ENCODE assay signal across 8 cellular contexts in genomic region chrX:2692221-2693122, GRCh38. TPM values are rescaled to one million over a fixed set of nuclear protein-coding genes. Genes with fewer than 3 reads are reported as not detected.
DNase-seq lines count a peak whose midpoint lies in the region; ATAC-seq and TF ChIP-seq lines count a peak whose summit lies in the region.

No MANE protein-coding gene starts in this region.

- H3K27me3 ChIP-seq in suprapubic skin, result no peaks in the 10 kb centered on the region

- peaks cover 49% of the 10 kb centered on the region for H3K4me1 Mint-ChIP-seq in activated T-cell treated with anti-CD3 and anti-CD28 coated beads, Interleukin-2, amount 50 U/mL, for 4 hours (ENCODE audit: low read depth)

- no peak for TF ChIP-seq EP300 in suprapubic skin (IDR thresholded peaks at IDR 0.05)

- peaks cover 57% of the 10 kb centered on the region for H3K4me1 ChIP-seq in suprapubic skin

- no peaks in the 10 kb centered on the region for H3K27me3 Mint-ChIP-seq in activated T-cell treated with anti-CD3 and anti-CD28 coated beads, Interleukin-2, amount 50 U/mL, for 4 hours (ENCODE audit: low read depth)

- no peak for DNase-seq in activated T-cell treated with anti-CD3 and anti-CD28 coated beads, Interleukin-2, amount 50 U/mL, for 4 hours
- no peak for DNase-seq in activated T-cell treated with anti-CD3 and anti-CD28 coated beads, Interleukin-2, amount 50 U/mL, for 1 hour
- DNase-seq in astrocyte of the hippocampus (ENCODE audit: low read depth, low spot score) (peak; percentile 60), islet precursor cell (peak; percentile 72), suprapubic skin (ENCODE audit: low spot score in 2 of 2) (peak in 1 of 2 donors; percentile 86), NOMO-1 treated with DMSO at 0.1 percent for 48 hours (lab: John Stamatoyannopoulos, UW; ENCODE audit: unreplicated experiment) (no peak), NCI-H1694 (lab: John Stamatoyannopoulos, UW) (no peak)

- ATAC-seq in activated T-cell treated with anti-CD3 and anti-CD28 coated beads, Interleukin-2, amount 50 U/mL, for 4 hours, result no peak
- no peak for ATAC-seq in HG03354 (IDR thresholded peaks at IDR 0.05; ENCODE audit: poor library complexity, severe bottlenecking, unreplicated experiment)

- no peaks in the 10 kb centered on the region for H3K9me3 ChIP-seq in suprapubic skin

- no peak for TF ChIP-seq CTCF in suprapubic skin (IDR thresholded peaks at IDR 0.05)

- peak overlapping the region; percentile 94 for H3K4me3 ChIP-seq in suprapubic skin

- TF ChIP-seq POLR2A in suprapubic skin (IDR thresholded peaks at IDR 0.05), result no peak

- peak overlapping the region; percentile 95 for H3K27ac ChIP-seq in suprapubic skin

- H3K4me3 Mint-ChIP-seq in activated T-cell treated with anti-CD3 and anti-CD28 coated beads, Interleukin-2, amount 50 U/mL, for 4 hours, result peak overlapping the region; percentile 98

- 12% methylated on average over 25 of the region's 25 CpGs for WGBS in suprapubic skin

- no peaks in the 10 kb centered on the region for H3K36me3 ChIP-seq in suprapubic skin

- no peaks in the 10 kb centered on the region for H3K9me3 Mint-ChIP-seq in activated T-cell treated with anti-CD3 and anti-CD28 coated beads, Interleukin-2, amount 50 U/mL, for 4 hours

- peaks cover 14% of the 10 kb centered on the region for H3K36me3 Mint-ChIP-seq in activated T-cell treated with anti-CD3 and anti-CD28 coated beads, Interleukin-2, amount 50 U/mL, for 4 hours (ENCODE audit: insufficient read depth)

RNA-seq across cellular contexts. Expression of gene CD99, which starts 1.4 kb away (rescaled TPM):
- total RNA-seq in activated T-cell treated with anti-CD3 and anti-CD28 coated beads, Interleukin-2, amount 50 U/mL, for 4 hours, result 100 to 1,000 TPM; 138 to 219 (median 164) TPM
- 100 to 1,000 TPM; 162 to 192 (median 179) TPM for total RNA-seq in suprapubic skin

RNA-seq across cellular contexts. Expression of gene XG, which starts 59.4 kb away (rescaled TPM):
- total RNA-seq in activated T-cell treated with anti-CD3 and anti-CD28 coated beads, Interleukin-2, amount 50 U/mL, for 4 hours, result not detected
- 10 to 100 TPM; 17.7 to 75.4 (median 38.7) TPM for total RNA-seq in suprapubic skin

Comparison
In these comparisons a context has a peak if more than half of its experiments do, and no peak if none do; other contexts are left out.
1. DNase-seq: peak in astrocyte of the hippocampus (single experiment) and islet precursor cell (single experiment); none in activated T-cell treated with anti-CD3 and anti-CD28 coated beads, Interleukin-2, amount 50 U/mL, for 4 hours (single experiment), activated T-cell treated with anti-CD3 and anti-CD28 coated beads, Interleukin-2, amount 50 U/mL, for 1 hour (single experiment), NOMO-1 treated with DMSO at 0.1 percent for 48 hours (single experiment) and NCI-H1694 (single experiment).
2. RNA of gene XG, which starts 59.4 kb away (total RNA-seq): 17.7 to 75.4 TPM in suprapubic skin; not detected in activated T-cell treated with anti-CD3 and anti-CD28 coated beads, Interleukin-2, amount 50 U/mL, for 4 hours; every median in the first group is over 10 times any median in the second.